20 cellular contexts compared by ENCODE assay signal in the genomic region with DNA sequence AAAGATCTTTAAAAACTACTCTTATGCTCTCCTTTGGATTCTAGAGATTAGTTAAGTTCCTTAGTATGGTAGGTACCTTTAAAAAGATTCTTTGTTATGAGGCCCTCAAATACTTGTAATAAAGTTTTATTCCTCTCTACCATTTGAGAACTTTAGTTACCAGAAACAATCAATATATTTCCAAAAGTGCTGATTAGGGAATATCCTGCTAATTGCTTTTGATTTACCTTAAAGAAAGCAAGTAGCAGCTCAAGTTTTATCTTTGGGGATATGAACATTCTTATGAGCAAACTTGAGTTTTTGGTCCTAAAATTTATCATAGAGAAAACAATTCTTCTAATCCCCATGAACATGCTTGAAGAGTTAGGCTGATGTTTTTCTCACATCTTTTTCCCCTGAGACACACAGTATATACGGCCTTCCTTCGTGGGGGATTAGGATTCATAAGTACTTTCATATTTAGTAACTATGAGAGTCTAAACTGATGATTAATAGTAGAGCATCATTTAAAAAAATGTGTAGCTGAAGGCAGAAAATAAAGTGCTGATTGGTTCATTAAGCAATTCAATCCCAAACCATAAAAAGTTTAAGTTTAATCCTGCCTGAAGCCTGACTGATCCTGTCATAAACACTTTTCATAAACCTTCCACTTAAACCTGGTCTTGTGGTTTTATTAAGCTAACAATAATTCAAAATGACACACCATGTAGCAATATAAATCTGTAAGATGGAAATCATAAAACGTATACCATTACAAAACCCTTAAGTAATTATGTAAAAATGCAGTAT.
DNase-seq lines count a peak whose midpoint lies in the region; ATAC-seq, FAIRE-seq and TF ChIP-seq lines count a peak whose summit lies in the region.
"Had no signal": no experiment of that assay in that cellular context is flagged by ENCODE, and none has a peak within 500 bp of the region (broad histone marks: within the 10 kb centered on the region; RNA-seq: fewer than 3 reads in every experiment).

No MANE protein-coding gene starts in this region.

- intact Hi-C loops in posterior vena cava (cut with DNase I): no loop called here
- intact Hi-C loops in activated T-helper 2 cell treated with anti-CD3 and anti-CD28 coated beads, Interferon-gamma antibody, Interleukin-2, Interleukin-4, amounts not matched to agents 10 μg/mL and 5 μg/mL and 100 μg/mL, durations not matched to agents 14 hours and 24 hours and 36 hours (cut with micrococcal nuclease): no loop called here

- H3K36me3 Mint-ChIP-seq in progenitor cell of endocrine pancreas (ENCODE audit: insufficient read depth) (no peaks in the 10 kb centered on the region), immature natural killer cell (no peaks in the 10 kb centered on the region)
- H3K36me3 Mint-ChIP-seq in activated T-helper 2 cell treated with anti-CD3 and anti-CD28 coated beads, Interferon-gamma antibody, Interleukin-2, Interleukin-4, amounts not matched to agents 10 μg/mL and 5 μg/mL and 100 μg/mL, durations not matched to agents 14 hours and 24 hours and 36 hours (ENCODE audit: low read depth): no peaks in the 10 kb centered on the region
- H3K36me3 Mint-ChIP-seq: CD14-positive monocyte; CD4-positive, alpha-beta memory T cell had no signal

- H3K9ac ChIP-seq in OCI-LY3 (ENCODE audit: low read length): no peak overlapping the region
- H3K9ac ChIP-seq: BLaER1, GM23248 had no signal

- H2AFZ ChIP-seq in OCI-LY3 (ENCODE audit: low read depth, low read length): no peak overlapping the region
- H2AFZ ChIP-seq: GM23248 had no signal

- H3K27ac ChIP-seq in OCI-LY3 (ENCODE audit: low read length): no peak overlapping the region
- H3K27ac ChIP-seq: BLaER1, GM23248 had no signal

- peak; percentile 35 for FAIRE-seq in GM18507 (lab: Jason Lieb, UNC)
- FAIRE-seq: A204.1, GM19239, K562 had no signal

- H3K4me3 ChIP-seq in OCI-LY3 (ENCODE audit: low read length): no peak overlapping the region
- H3K4me3 ChIP-seq: BLaER1, GM23248, K562 had no signal

- no peaks in the 10 kb centered on the region for H4K20me1 ChIP-seq in OCI-LY3 (ENCODE audit: insufficient read depth, low read length)
- H4K20me1 ChIP-seq: BLaER1 had no signal

- no peaks in the 10 kb centered on the region for H3K79me2 ChIP-seq in OCI-LY3 (ENCODE audit: low read length)

- no peaks in the 10 kb centered on the region for H3K27me3 Mint-ChIP-seq in progenitor cell of endocrine pancreas
- H3K27me3 Mint-ChIP-seq in activated T-helper 2 cell treated with anti-CD3 and anti-CD28 coated beads, Interferon-gamma antibody, Interleukin-2, Interleukin-4, amounts not matched to agents 10 μg/mL and 5 μg/mL and 100 μg/mL, durations not matched to agents 14 hours and 24 hours and 36 hours (ENCODE audit: low read depth): no peaks in the 10 kb centered on the region
- H3K27me3 Mint-ChIP-seq in immature natural killer cell (ENCODE audit: low read depth in 3 of 3): no peaks in the 10 kb centered on the region
- H3K27me3 Mint-ChIP-seq: CD4-positive, alpha-beta memory T cell had no signal

- H3K4me3 Mint-ChIP-seq in progenitor cell of endocrine pancreas (ENCODE audit: low read depth): no peak overlapping the region
- H3K4me3 Mint-ChIP-seq in activated T-helper 2 cell treated with anti-CD3 and anti-CD28 coated beads, Interferon-gamma antibody, Interleukin-2, Interleukin-4, amounts not matched to agents 10 μg/mL and 5 μg/mL and 100 μg/mL, durations not matched to agents 14 hours and 24 hours and 36 hours (ENCODE audit: low read depth): no peak overlapping the region
- H3K4me3 Mint-ChIP-seq in immature natural killer cell: no peak overlapping the region
- H3K4me3 Mint-ChIP-seq: CD14-positive monocyte; CD4-positive, alpha-beta memory T cell; HFFc6 had no signal

- H3K36me3 ChIP-seq in OCI-LY3 (replicated peaks; ENCODE audit: low read depth, low read length): no peaks in the 10 kb centered on the region
- H3K36me3 ChIP-seq: BLaER1 had no signal

- no peaks in the 10 kb centered on the region for H3K9me3 ChIP-seq in OCI-LY3 (ENCODE audit: insufficient read depth, low read length)

- no peak for DNase-seq in GM18507 (ENCODE audit: extremely low spot score, insufficient read length, low read depth)
- peak; percentile 6 for DNase-seq in retina
- no peak for DNase-seq in posterior vena cava (ENCODE audit: low spot score)
- no peak for DNase-seq in progenitor cell of endocrine pancreas (ENCODE audit: low spot score, unreplicated experiment)
- no peak for DNase-seq in activated T-helper 2 cell treated with anti-CD3 and anti-CD28 coated beads, Interferon-gamma antibody, Interleukin-2, Interleukin-4, amounts not matched to agents 10 μg/mL and 5 μg/mL and 100 μg/mL, durations not matched to agents 14 hours and 24 hours and 36 hours (ENCODE audit: low spot score)
- DNase-seq in immature natural killer cell: no peak
- DNase-seq: CD4-positive, alpha-beta memory T cell; DMS153; DMS79; GDM1; GM23248; HCEC 1CT; HFFc6 had no signal

- H3K27me3 ChIP-seq in OCI-LY3 (ENCODE audit: low read depth, low read length): no peaks in the 10 kb centered on the region
- H3K27me3 ChIP-seq: BLaER1 had no signal

- TF ChIP-seq CTCF in OCI-LY3 (IDR thresholded peaks at IDR 0.05; ENCODE audit: low read depth, low read length) (no peak), progenitor cell of endocrine pancreas (IDR thresholded peaks at IDR 0.05; ENCODE audit: unreplicated experiment) (no peak)

- no peak overlapping the region for H3K27ac Mint-ChIP-seq in progenitor cell of endocrine pancreas
- H3K27ac Mint-ChIP-seq in activated T-helper 2 cell treated with anti-CD3 and anti-CD28 coated beads, Interferon-gamma antibody, Interleukin-2, Interleukin-4, amounts not matched to agents 10 μg/mL and 5 μg/mL and 100 μg/mL, durations not matched to agents 14 hours and 24 hours and 36 hours: no peak overlapping the region
- no peak overlapping the region for H3K27ac Mint-ChIP-seq in immature natural killer cell
- H3K27ac Mint-ChIP-seq: CD14-positive monocyte; CD4-positive, alpha-beta memory T cell; HFFc6 had no signal

- H3K4me1 Mint-ChIP-seq in progenitor cell of endocrine pancreas (ENCODE audit: low read depth) (no peaks in the 10 kb centered on the region), immature natural killer cell (no peaks in the 10 kb centered on the region)
- H3K4me1 Mint-ChIP-seq in activated T-helper 2 cell treated with anti-CD3 and anti-CD28 coated beads, Interferon-gamma antibody, Interleukin-2, Interleukin-4, amounts not matched to agents 10 μg/mL and 5 μg/mL and 100 μg/mL, durations not matched to agents 14 hours and 24 hours and 36 hours (ENCODE audit: low read depth): no peaks in the 10 kb centered on the region
- H3K4me1 Mint-ChIP-seq: CD14-positive monocyte; CD4-positive, alpha-beta memory T cell had no signal

- ATAC-seq in HG02884 (IDR thresholded peaks at IDR 0.05; ENCODE audit: unreplicated experiment): peak; percentile 45
- ATAC-seq: K562 had no signal

- H3K4me1 ChIP-seq in OCI-LY3 (ENCODE audit: low read length): peaks cover 24% of the 10 kb centered on the region
- H3K4me1 ChIP-seq: BLaER1 had no signal

- H3K9me3 Mint-ChIP-seq in progenitor cell of endocrine pancreas (ENCODE audit: low read depth) (peaks cover under 1% of the 10 kb centered on the region), immature natural killer cell (peaks cover 0 to 13% (median 5%) of the 10 kb centered on the region in 6 donors)
- H3K9me3 Mint-ChIP-seq in activated T-helper 2 cell treated with anti-CD3 and anti-CD28 coated beads, Interferon-gamma antibody, Interleukin-2, Interleukin-4, amounts not matched to agents 10 μg/mL and 5 μg/mL and 100 μg/mL, durations not matched to agents 14 hours and 24 hours and 36 hours: peaks cover 5% of the 10 kb centered on the region

- H3K4me2 ChIP-seq in OCI-LY3 (ENCODE audit: low read length): peak overlapping the region; percentile 46
- H3K4me2 ChIP-seq: BLaER1 had no signal
